ENCODE assay signal across 18 cellular contexts in the genomic region with DNA sequence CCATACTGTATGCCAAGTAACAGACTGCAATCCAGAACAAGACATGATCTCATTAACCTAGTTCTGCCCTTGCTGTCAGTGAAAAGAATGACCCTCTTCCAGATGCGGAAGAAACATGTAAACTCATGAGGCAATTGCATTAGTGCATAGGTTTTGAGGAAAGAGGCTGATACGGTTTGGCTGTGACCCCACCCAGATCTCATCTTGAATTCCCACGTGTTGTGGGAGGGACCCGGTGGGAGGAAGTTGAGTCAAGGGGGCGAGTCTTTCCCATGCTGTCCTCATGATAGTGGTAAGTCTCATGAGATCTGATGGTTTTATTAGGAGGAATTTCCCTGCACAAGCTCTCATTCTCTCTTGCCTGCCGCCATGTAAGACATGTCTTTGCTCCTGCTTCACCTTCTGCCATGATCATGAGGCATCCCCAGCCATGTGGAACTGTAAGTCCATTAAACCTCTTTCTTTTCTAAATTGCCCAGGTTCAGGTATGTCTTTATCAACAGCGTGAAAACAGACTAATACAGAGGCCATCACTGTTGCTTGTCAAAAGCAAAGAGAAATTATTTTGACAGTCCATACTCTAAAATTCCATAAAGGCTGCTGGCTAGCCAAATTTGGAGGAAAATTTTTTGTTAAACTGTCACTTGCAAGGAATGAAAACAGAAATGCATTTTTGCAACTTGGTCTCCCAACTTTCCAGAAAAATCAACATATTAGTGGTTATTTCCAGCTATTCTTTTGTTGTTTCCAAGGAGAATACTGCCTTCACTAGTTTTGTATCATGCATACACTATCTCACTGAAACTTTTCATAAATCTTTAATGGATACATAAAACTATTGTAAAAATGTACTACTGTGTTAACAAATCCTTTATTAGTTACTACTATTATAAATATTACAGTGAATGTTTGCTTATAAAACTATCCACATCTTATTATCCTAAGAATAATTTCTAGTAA.
"Had no signal": no experiment of that assay in that cellular context is flagged by ENCODE, and none has a peak within 500 bp of the region (broad histone marks: within the 10 kb centered on the region; RNA-seq: fewer than 3 reads in every experiment).

No MANE protein-coding gene starts in this region.

- H3K36me3 Mint-ChIP-seq: natural killer cell treated with Interleukin-12 subunit alpha and Interleukin-12 subunit beta and Interleukin-15 and Interleukin-18, amount 100 ng/mL, for 72 hours had no signal

- H3K27ac ChIP-seq: breast epithelium, esophagus squamous epithelium, spleen, thoracic aorta had no signal

- H3K4me3 ChIP-seq: breast epithelium, esophagus squamous epithelium, lung, spleen, thoracic aorta had no signal

- H3K4me1 ChIP-seq: breast epithelium had no signal

- H3K27ac Mint-ChIP-seq: activated CD8-positive, alpha-beta T cell treated with anti-CD3 and anti-CD28 coated beads for 36 hours; activated naive CD8-positive, alpha-beta T cell treated with anti-CD3 and anti-CD28 coated beads, Interleukin-2, amount 50 U/mL, for 24 hours; activated T-helper 17 cell treated with anti-CD3 and anti-CD28 coated beads, Interleukin-2, amount 50 U/mL, for 72 hours; natural killer cell treated with Interleukin-12 subunit alpha and Interleukin-12 subunit beta and Interleukin-15 and Interleukin-18, amount 100 ng/mL, for 72 hours; stimulated activated naive B cell treated with anti-CD40 and anti-IgM and Interleukin-4, amounts not matched to agents 10 μg/mL and 1 μg/mL and 100 μg/mL, for 72 hours; T-helper 1 cell treated with Interleukin-12 subunit alpha and Interleukin-12 subunit beta and Interleukin-4 antibody, amounts not matched to agents 30 μg/mL and 1 μg/mL, for 36 hours had no signal

- H3K27me3 ChIP-seq: breast epithelium, esophagus squamous epithelium, spleen had no signal

- H3K4me3 Mint-ChIP-seq: activated CD8-positive, alpha-beta T cell treated with anti-CD3 and anti-CD28 coated beads for 36 hours; activated naive CD8-positive, alpha-beta T cell treated with anti-CD3 and anti-CD28 coated beads, Interleukin-2, amount 50 U/mL, for 24 hours; activated T-helper 17 cell treated with anti-CD3 and anti-CD28 coated beads, Interleukin-2, amount 50 U/mL, for 72 hours; natural killer cell treated with Interleukin-12 subunit alpha and Interleukin-12 subunit beta and Interleukin-15 and Interleukin-18, amount 100 ng/mL, for 72 hours; stimulated activated naive B cell treated with anti-CD40 and anti-IgM and Interleukin-4, amounts not matched to agents 10 μg/mL and 1 μg/mL and 100 μg/mL, for 72 hours; T-helper 1 cell treated with Interleukin-12 subunit alpha and Interleukin-12 subunit beta and Interleukin-4 antibody, amounts not matched to agents 30 μg/mL and 1 μg/mL, for 36 hours had no signal

- H3K9me3 ChIP-seq: breast epithelium, esophagus squamous epithelium, spleen, thoracic aorta had no signal

- H3K36me3 ChIP-seq: breast epithelium, esophagus squamous epithelium, spleen, thoracic aorta had no signal

- H3K9me3 Mint-ChIP-seq: activated CD8-positive, alpha-beta T cell treated with anti-CD3 and anti-CD28 coated beads for 36 hours; activated naive CD8-positive, alpha-beta T cell treated with anti-CD3 and anti-CD28 coated beads, Interleukin-2, amount 50 U/mL, for 24 hours; activated T-helper 17 cell treated with anti-CD3 and anti-CD28 coated beads, Interleukin-2, amount 50 U/mL, for 72 hours; natural killer cell treated with Interleukin-12 subunit alpha and Interleukin-12 subunit beta and Interleukin-15 and Interleukin-18, amount 100 ng/mL, for 72 hours; T-helper 1 cell treated with Interleukin-12 subunit alpha and Interleukin-12 subunit beta and Interleukin-4 antibody, amounts not matched to agents 30 μg/mL and 1 μg/mL, for 36 hours had no signal

- DNase-seq: activated CD8-positive, alpha-beta T cell treated with anti-CD3 and anti-CD28 coated beads for 36 hours; activated naive CD4-positive, alpha-beta T cell treated with Interleukin-2 at 50 U/mL for 16 hours; activated naive CD8-positive, alpha-beta T cell treated with anti-CD3 and anti-CD28 coated beads, Interleukin-2, amount 50 U/mL, for 24 hours; activated T-cell treated with anti-CD3 and anti-CD28 coated beads, Interleukin-2, amount 50 U/mL, for 1 hour; effector CD4-positive, alpha-beta T cell; esophagus squamous epithelium; foreskin melanocyte; nucleus accumbens; posterior cingulate gyrus; retina; spleen; stimulated activated naive B cell treated with anti-CD40 and anti-IgM and Interleukin-4, amounts not matched to agents 10 μg/mL and 1 μg/mL and 100 μg/mL, for 72 hours had no signal
